ENCODE assay signal across 12 cellular contexts in genomic region chr12:202081-202731, GRCh38. TPM values are rescaled to one million over a fixed set of nuclear protein-coding genes. Genes with fewer than 3 reads are reported as not detected.
A peak's percentile ranks its signal among the peaks of the same experiment; 100 is the strongest.
DNase-seq lines count a peak whose midpoint lies in the region; ATAC-seq and TF ChIP-seq lines count a peak whose summit lies in the region.
"Had no signal": no experiment of that assay in that cellular context is flagged by ENCODE, and none has a peak within 500 bp of the region (broad histone marks: within the 10 kb centered on the region; RNA-seq: fewer than 3 reads in every experiment).

No MANE protein-coding gene starts in this region.

- intact Hi-C loops in PC-3 (cut with micrococcal nuclease) (no loop called here), lower lobe of right lung (cut with DNase I) (no loop called here)

- H3F3A ChIP-seq in PC-3 (ENCODE audit: low read length, unreplicated experiment) = no peaks in the 10 kb centered on the region

- DNase-seq in Ammon's horn (ENCODE audit: low spot score) = peak; percentile 56
- DNase-seq in LNCaP clone FGC (ENCODE audit: low read depth) = peak; percentile 52
- peak; percentile 5 for DNase-seq in PC-3
- DNase-seq in lower lobe of right lung = peak; percentile 77
- no peak for DNase-seq in SHP77 (lab: John Stamatoyannopoulos, UW)
- no peak for DNase-seq in NCI-H1694 treated with DMSO at 0.1 percent for 48 hours (lab: John Stamatoyannopoulos, UW)
- DNase-seq in HT-29 (ENCODE audit: low spot score) = no peak
- DNase-seq: activated gamma-delta T cell, dermis blood vessel endothelial cell, HCEC 1CT, MV-4-11 had no signal

- no peak for TF ChIP-seq CTCF in LNCaP clone FGC (IDR thresholded peaks at IDR 0.05; ENCODE audit: control insufficient read depth, extremely low read depth, insufficient read depth)
- no peak for TF ChIP-seq CTCF in PC-3 (conservative IDR thresholded peaks at IDR 0.05; ENCODE audit: low read depth, low read length)
- TF ChIP-seq CTCF in lower lobe of right lung (IDR thresholded peaks at IDR 0.05) = no peak

- peaks cover 16% of the 10 kb centered on the region for H3K27me3 ChIP-seq in PC-3 (ENCODE audit: low read length)
- H3K27me3 ChIP-seq in lower lobe of right lung (ENCODE audit: low read depth) = peaks cover 26% of the 10 kb centered on the region

- BruUV-seq in PC-3 (replicated peaks; lab: Mats Ljungman, UMichigan) = no TSS peak

- H3K79me2 ChIP-seq in PC-3 (ENCODE audit: low read length) = no peaks in the 10 kb centered on the region

- POLR2A ChIA-PET in PC-3 (lab: Charles Lee; ENCODE audit: unreplicated experiment) = no interaction called here

- H3K4me1 ChIP-seq in PC-3 (ENCODE audit: insufficient read depth, low read length) (peaks cover 4% of the 10 kb centered on the region; the same call in 1 of the 2 replicates), lower lobe of right lung (peaks cover 9% of the 10 kb centered on the region)

- H3K4me2 ChIP-seq in PC-3 (ENCODE audit: low read length) = no peak overlapping the region

- no peaks in the 10 kb centered on the region for H4K20me1 ChIP-seq in PC-3 (ENCODE audit: low read length)

- H3K4me3 ChIP-seq in LNCaP clone FGC (ENCODE audit: low read depth, low read length) (no peak overlapping the region), PC-3 (ENCODE audit: low read length) (no peak overlapping the region), lower lobe of right lung (no peak overlapping the region)

- H3K9me3 ChIP-seq in PC-3 (ENCODE audit: low read length) (no peaks in the 10 kb centered on the region), lower lobe of right lung (no peaks in the 10 kb centered on the region)

- H3K36me3 ChIP-seq in PC-3 (ENCODE audit: low read depth, low read length) (no peaks in the 10 kb centered on the region), lower lobe of right lung (no peaks in the 10 kb centered on the region)

- H3K27ac ChIP-seq in PC-3 (ENCODE audit: low read length) (no peak overlapping the region), lower lobe of right lung (peak overlapping the region; percentile 27)

- CTCF ChIA-PET in PC-3 (lab: Charles Lee) = no interaction called here

- H2AFZ ChIP-seq in PC-3 (ENCODE audit: low read length) = no peak overlapping the region

- no peak for ATAC-seq in PC-3
- ATAC-seq in lower lobe of right lung = peak; percentile 76 to 83
- ATAC-seq in HG03432 (IDR thresholded peaks at IDR 0.05; ENCODE audit: unreplicated experiment) = no peak

- no peaks in the 10 kb centered on the region for H3K9me2 ChIP-seq in PC-3 (replicated peaks; ENCODE audit: low read length)

- no peak overlapping the region for H3K9ac ChIP-seq in PC-3 (ENCODE audit: low read length)

RNA-seq across cellular contexts. Expression of gene SLC6A12, which starts 11.8 kb away (rescaled TPM):
- total RNA-seq in PC-3 (2014; rRNA removed) (not detected in 2 replicates), lower lobe of right lung (14.2 TPM)
- total RNA-seq in HT-29 (2014; rRNA removed; shearing (Covaris generic)) = 0.13 TPM in 1 of 2 replicates, not detected in the other

Comparison
In these comparisons a context has a peak if more than half of its experiments do, and no peak if none do; other contexts are left out.
1. DNase-seq: peak in Ammon's horn (single experiment), LNCaP clone FGC (single experiment), PC-3 (single experiment) and lower lobe of right lung (single experiment); none in SHP77 (0 of 2), NCI-H1694 treated with DMSO at 0.1 percent for 48 hours (single experiment) and HT-29 (single experiment).
2. ATAC-seq: peak in lower lobe of right lung (2 of 2); none in PC-3 (single experiment) and HG03432 (single experiment).
3. RNA of gene SLC6A12, which starts 11.8 kb away (total RNA-seq): 14.2 TPM in lower lobe of right lung (single experiment); not detected in PC-3 and 0.13 TPM in HT-29; every median in the first group is over 10 times any median in the second.